In genomic region chr2:51490576-51491234, GRCh38 we compare ENCODE assay signal across 25 cellular contexts.
DNase-seq lines count a peak whose midpoint lies in the region; ATAC-seq and TF ChIP-seq lines count a peak whose summit lies in the region.
"Had no signal": no experiment of that assay in that cellular context is flagged by ENCODE, and none has a peak within 500 bp of the region (broad histone marks: within the 10 kb centered on the region; RNA-seq: fewer than 3 reads in every experiment).

No MANE protein-coding gene starts in this region.

- no peak overlapping the region for H3K4me3 Mint-ChIP-seq in CD14-positive monocyte
- H3K4me3 Mint-ChIP-seq: mesothelial cell of epicardium; nephron; stimulated activated naive CD8-positive, alpha-beta T cell treated with anti-CD3 and anti-CD28 coated beads, Interleukin-15, Interleukin-2, amounts not matched to agents 100 ng/mL and 50 ng/mL, for 24 hours had no signal

- no peaks in the 10 kb centered on the region for H3K4me1 Mint-ChIP-seq in CD14-positive monocyte

- TF ChIP-seq CTCF in choroid plexus epithelial cell (conservative IDR thresholded peaks at IDR 0.05; ENCODE audit: low read depth, low read length) (no peak), CD14-positive monocyte (IDR thresholded peaks at IDR 0.05) (no peak)

- no peak overlapping the region for H3K4me3 ChIP-seq in choroid plexus epithelial cell (ENCODE audit: low read depth, low read length)
- H3K4me3 ChIP-seq: pancreas, tibial artery had no signal

- H3K27ac Mint-ChIP-seq in CD14-positive monocyte: no peak overlapping the region
- H3K27ac Mint-ChIP-seq: mesothelial cell of epicardium; nephron; stimulated activated naive CD8-positive, alpha-beta T cell treated with anti-CD3 and anti-CD28 coated beads, Interleukin-15, Interleukin-2, amounts not matched to agents 100 ng/mL and 50 ng/mL, for 24 hours had no signal

- H3K36me3 Mint-ChIP-seq in CD14-positive monocyte: no peaks in the 10 kb centered on the region
- H3K36me3 Mint-ChIP-seq: mesothelial cell of epicardium had no signal

- peaks cover 0 to 6% (median 4%) of the 10 kb centered on the region in 7 donors for H3K9me3 Mint-ChIP-seq in CD14-positive monocyte
- H3K9me3 Mint-ChIP-seq: nephron had no signal

- H3K27me3 Mint-ChIP-seq in CD14-positive monocyte (ENCODE audit: low read depth in 3 of 3): no peaks in the 10 kb centered on the region
- H3K27me3 Mint-ChIP-seq: stimulated activated naive CD8-positive, alpha-beta T cell treated with anti-CD3 and anti-CD28 coated beads, Interleukin-15, Interleukin-2, amounts not matched to agents 100 ng/mL and 50 ng/mL, for 24 hours had no signal

- intact Hi-C loops in CD14-positive monocyte (cut with micrococcal nuclease): no loop called here

- peak; percentile 16 for DNase-seq in DMS53 (lab: John Stamatoyannopoulos, UW)
- no peak for DNase-seq in DMS53 treated with DMSO at 0.1 percent for 48 hours (lab: John Stamatoyannopoulos, UW; ENCODE audit: unreplicated experiment)
- peak; percentile 79 for DNase-seq in NCI-H1105 treated with DMSO at 0.1 percent for 48 hours (lab: John Stamatoyannopoulos, UW)
- DNase-seq in NCI-H2171 treated with DMSO at 0.1 percent for 48 hours (lab: John Stamatoyannopoulos, UW): peak; percentile 92
- peak; percentile 26 for DNase-seq in choroid plexus epithelial cell (ENCODE audit: low read depth)
- DNase-seq in CD14-positive monocyte (ENCODE audit: low spot score): no peak
- DNase-seq: 8988T; activated T-cell treated with anti-CD3 and anti-CD28 coated beads, Interleukin-2, amount 50 U/mL, for 1 hour; amniotic stem cell; caudate nucleus; left colon; NCI-H187 treated with DMSO at 0.1 percent for 48 hours; NCI-H526 treated with DMSO at 0.1 percent for 48 hours; pancreas; PC-3; right cardiac atrium; SIG-M5; stimulated activated CD4-positive, alpha-beta T cell treated with anti-CD3 and anti-CD28 coated beads, Interleukin-12 subunit alpha, Interleukin-12 subunit beta, amount 100 ng/mL, for 4 hours; stimulated activated CD4-positive, alpha-beta T cell treated with anti-CD3 and anti-CD28 coated beads, Interleukin-4, amount 100 ng/mL, for 4 hours; tibial artery had no signal

- no peak for ATAC-seq in HG03097 (IDR thresholded peaks at IDR 0.05; ENCODE audit: low FRiP score, unreplicated experiment)
- ATAC-seq in GM18873 (IDR thresholded peaks at IDR 0.05; ENCODE audit: low FRiP score, unreplicated experiment): no peak
- ATAC-seq: left colon, pancreas, PC-3, right cardiac atrium had no signal

Comparison
In these comparisons a context has a peak if more than half of its experiments do, and no peak if none do; other contexts are left out.
1. DNase-seq: peak in DMS53 (single experiment), NCI-H1105 treated with DMSO at 0.1 percent for 48 hours (single experiment), NCI-H2171 treated with DMSO at 0.1 percent for 48 hours (single experiment) and choroid plexus epithelial cell (single experiment); none in DMS53 treated with DMSO at 0.1 percent for 48 hours (single experiment) and CD14-positive monocyte (single experiment).